Comparison of ENCODE assay signal across 16 cellular contexts in genomic region chr19:13007292-13008045, GRCh38. TPM values are rescaled to one million over a fixed set of nuclear protein-coding genes. Genes with fewer than 3 reads are reported as not detected.
DNase-seq lines count a peak whose midpoint lies in the region; ATAC-seq and TF ChIP-seq lines count a peak whose summit lies in the region.
"Had no signal": no experiment of that assay in that cellular context is flagged by ENCODE, and none has a peak within 500 bp of the region (broad histone marks: within the 10 kb centered on the region; RNA-seq: fewer than 3 reads in every experiment).

No MANE protein-coding gene starts in this region.

- ATAC-seq in SK-N-SH treated with all-trans-retinoic acid at 6 μM for 48 hours = no peak
- no peak for ATAC-seq in HG03108 (IDR thresholded peaks at IDR 0.05; ENCODE audit: unreplicated experiment)

- H3K36me3 Mint-ChIP-seq in Caco-2 (ENCODE audit: insufficient read depth, unreplicated experiment) = no peaks in the 10 kb centered on the region
- H3K36me3 Mint-ChIP-seq: naive B cell had no signal

- TF ChIP-seq POLR2A in uterus (IDR thresholded peaks at IDR 0.05) = no peak

- TF ChIP-seq EP300 in SK-N-SH (IDR thresholded peaks at IDR 0.05; ENCODE audit: borderline replicate concordance in 1 of 2, low read depth in 1 of 2, low read length in 1 of 2) = no peak

- intact Hi-C loops in uterus (cut with DNase I; ENCODE audit: low total_unique reads) = no loop called here
- intact Hi-C loops in Caco-2 (cut with micrococcal nuclease; ENCODE audit: unreplicated experiment) = no loop called here

- H3K27me3 ChIP-seq in SK-N-SH (ENCODE audit: insufficient read depth) = no peaks in the 10 kb centered on the region
- H3K27me3 ChIP-seq in mucosa of stomach (ENCODE audit: control insufficient read depth, insufficient read depth, low read length) = no peaks in the 10 kb centered on the region
- H3K27me3 ChIP-seq in uterus = no peaks in the 10 kb centered on the region
- H3K27me3 ChIP-seq in Caco-2 (replicated peaks; ENCODE audit: control insufficient read depth, insufficient read depth, low read length) = no peaks in the 10 kb centered on the region

- peaks cover 8% of the 10 kb centered on the region; the same call in 1 of the 2 replicates for H4K20me1 ChIP-seq in SK-N-SH (ENCODE audit: insufficient read depth)

- H3K9me3 ChIP-seq in SK-N-SH = no peaks in the 10 kb centered on the region
- H3K9me3 ChIP-seq in mucosa of stomach (ENCODE audit: control insufficient read depth, low read length) = no peaks in the 10 kb centered on the region
- no peaks in the 10 kb centered on the region for H3K9me3 ChIP-seq in uterus
- no peaks in the 10 kb centered on the region for H3K9me3 ChIP-seq in Caco-2

- no peak overlapping the region for H3K27ac ChIP-seq in SK-N-SH (ENCODE audit: low read depth in 2 of 2, low read length in 1 of 2)
- H3K27ac ChIP-seq in uterus = peak overlapping the region; percentile 95 to 99

- no peaks in the 10 kb centered on the region for H3K4me1 Mint-ChIP-seq in Caco-2 (ENCODE audit: low read depth, unreplicated experiment)

- H3K9me3 Mint-ChIP-seq in Caco-2 (ENCODE audit: unreplicated experiment) = no peaks in the 10 kb centered on the region

- H3K4me1 ChIP-seq in SK-N-SH (ENCODE audit: control insufficient read depth in 1 of 2, insufficient read depth in 2 of 2, low read depth in 1 of 2, low read length in 1 of 2) (no peaks in the 10 kb centered on the region), mucosa of stomach (ENCODE audit: control insufficient read depth, insufficient read depth, low read length) (peaks cover 82% of the 10 kb centered on the region), uterus (peaks cover 8 to 63% of the 10 kb centered on the region in 2 donors), Caco-2 (no peaks in the 10 kb centered on the region)

- H3K79me2 ChIP-seq in SK-N-SH (ENCODE audit: insufficient read depth) = peaks cover 7% of the 10 kb centered on the region; the same call in 1 of the 2 replicates

- TF ChIP-seq RAD21 in SK-N-SH (IDR thresholded peaks at IDR 0.05; ENCODE audit: low read length) = no peak

- no peak overlapping the region for H3K4me3 Mint-ChIP-seq in Caco-2 (ENCODE audit: unreplicated experiment)

- CTCF ChIA-PET in SK-N-SH (lab: Yijun Ruan, JAX) (interaction anchor here (2.4 to 4.2 kb wide), 4 partner anchors 25 to 86 kb away, joined by 16 to 26 read pairs (median 20); no protein-coding TSS in a partner anchor), Caco-2 (lab: Charles Lee) (interaction anchor here (0.6 kb wide), 1 partner anchor 14 kb away, joined by 4 read pairs; no protein-coding TSS in a partner anchor)

- H3K27ac Mint-ChIP-seq in Caco-2 (ENCODE audit: unreplicated experiment) = no peak overlapping the region

- H3K27me3 Mint-ChIP-seq in Caco-2 (ENCODE audit: insufficient read depth, unreplicated experiment) = peaks cover 6% of the 10 kb centered on the region

- peak; percentile 20; the same call in 1 of the 2 replicates for TF ChIP-seq CTCF in SK-N-SH (IDR thresholded peaks at IDR 0.05)
- TF ChIP-seq CTCF in uterus (IDR thresholded peaks at IDR 0.05) = no peak
- no peak for TF ChIP-seq CTCF in Caco-2 (IDR thresholded peaks at IDR 0.05; ENCODE audit: insufficient read depth in 1 of 2, low read depth in 1 of 2, low read length in 1 of 2, severe bottlenecking in 1 of 2, unreplicated experiment in 1 of 2)

- H3K4me2 ChIP-seq in SK-N-SH = no peak overlapping the region

- 88% methylated on average over 16 of the region's 17 CpGs for WGBS in SK-N-SH (ENCODE audit: low lambda C conversion rate)

- H3K9me2 ChIP-seq in SK-N-SH = no peaks in the 10 kb centered on the region

- H3K36me3 ChIP-seq in SK-N-SH (replicated peaks in 1 of 2; ENCODE audit: control insufficient read depth in 1 of 2, insufficient read depth in 2 of 2, low read length in 1 of 2) = no peaks in the 10 kb centered on the region
- H3K36me3 ChIP-seq in mucosa of stomach (ENCODE audit: control insufficient read depth, insufficient read depth, low read length) = no peaks in the 10 kb centered on the region
- no peaks in the 10 kb centered on the region for H3K36me3 ChIP-seq in uterus
- H3K36me3 ChIP-seq in Caco-2 (ENCODE audit: control insufficient read depth, insufficient read depth, low read length) = no peaks in the 10 kb centered on the region

- H3K4me3 ChIP-seq in SK-N-SH (ENCODE audit: low read depth in 2 of 2, low read length in 1 of 2) (no peak overlapping the region), mucosa of stomach (ENCODE audit: low read length) (no peak overlapping the region), uterus (no peak overlapping the region), Caco-2 (ENCODE audit: low read depth, low read length) (no peak overlapping the region)

- H2AFZ ChIP-seq in SK-N-SH (ENCODE audit: low read depth) = no peak overlapping the region

- no peaks in the 10 kb centered on the region for H3F3A ChIP-seq in SK-N-SH (replicated peaks; ENCODE audit: insufficient read depth)

- POLR2A ChIA-PET in SK-N-SH (lab: Yijun Ruan, JAX) = interaction anchor here (0.7 kb wide), 1 partner anchor 19 kb away, joined by 3 read pairs; no protein-coding TSS in a partner anchor
- POLR2A ChIA-PET in Caco-2 (lab: Charles Lee) = no interaction called here

- no TSS peak for BruUV-seq in Caco-2 (replicated peaks; lab: Mats Ljungman, UMichigan)

- H3K9ac ChIP-seq in SK-N-SH (no peak overlapping the region), mucosa of stomach (ENCODE audit: low read length) (peak overlapping the region; percentile 39)

- DNase-seq in SK-N-SH (peak; percentile 42), fibroblast of gingiva (ENCODE audit: low read depth) (peak; percentile 56), uterus (peak; percentile 77 to 78), HuH-7 (ENCODE audit: low spot score) (no peak), Caco-2 (no peak)
- DNase-seq: activated CD4-positive, alpha-beta T cell treated with anti-CD3 and anti-CD28 coated beads, Interleukin-2, amount 50 U/mL, for 1 hour; activated gamma-delta T cell; dermis blood vessel endothelial cell; DMS79; naive B cell; NCI-H1048; NCI-H526; stimulated activated CD4-positive, alpha-beta T cell treated with anti-CD3 and anti-CD28 coated beads, Interleukin-15, amount 100 ng/mL, for 24 hours had no signal

TF ChIP-seq in SK-N-SH, 30 proteins besides CTCF, POLR2A, EP300 and RAD21:
- no peak for TF ChIP-seq TCF12 (IDR thresholded peaks at IDR 0.05)
- TF ChIP-seq EZH2phosphoT487 (IDR thresholded peaks at IDR 0.05; ENCODE audit: borderline replicate concordance, low read depth) = no peak
- no peak for TF ChIP-seq NRF1 (IDR thresholded peaks at IDR 0.05; ENCODE audit: low read depth, low read length)
- TF ChIP-seq JUND (IDR thresholded peaks at IDR 0.05) = no peak
- no peak for TF ChIP-seq SIN3A (IDR thresholded peaks at IDR 0.05; ENCODE audit: borderline replicate concordance, low read depth, low read length)
- TF ChIP-seq, protein P1, sequence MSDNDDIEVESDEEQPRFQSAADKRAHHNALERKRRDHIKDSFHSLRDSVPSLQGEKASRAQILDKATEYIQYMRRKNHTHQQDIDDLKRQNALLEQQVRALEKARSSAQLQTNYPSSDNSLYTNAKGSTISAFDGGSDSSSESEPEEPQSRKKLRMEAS (IDR thresholded peaks at IDR 0.05; ENCODE audit: low read depth) = no peak

TF ChIP-seq in SK-N-SH treated with all-trans-retinoic acid at 6 μM for 48 hours, 23 proteins besides CTCF, POLR2A, EP300 and RAD21 (continues in another document):
- TF ChIP-seq SNAI2 (CRISPR knock-in tag; IDR thresholded peaks at IDR 0.05) (no peak), PPARA (CRISPR knock-in tag; IDR thresholded peaks at IDR 0.05; ENCODE audit: borderline replicate concordance) (no peak), TCF4 (CRISPR knock-in tag; IDR thresholded peaks at IDR 0.05; ENCODE audit: borderline replicate concordance) (no peak), ARNTL (CRISPR knock-in tag; IDR thresholded peaks at IDR 0.05; ENCODE audit: borderline replicate concordance, low read depth) (no peak), CSDC2 (CRISPR knock-in tag; IDR thresholded peaks at IDR 0.05) (no peak), ZC3H10 (CRISPR knock-in tag; IDR thresholded peaks at IDR 0.05) (no peak), ZNF70 (CRISPR knock-in tag; IDR thresholded peaks at IDR 0.05) (no peak), BACH2 (CRISPR knock-in tag; IDR thresholded peaks at IDR 0.05; ENCODE audit: borderline replicate concordance) (no peak), ISL1 (CRISPR knock-in tag; IDR thresholded peaks at IDR 0.05) (no peak), OSR1 (CRISPR knock-in tag; IDR thresholded peaks at IDR 0.05) (no peak), GLIS3 (CRISPR knock-in tag; IDR thresholded peaks at IDR 0.05) (no peak)
- TF ChIP-seq, protein P2, sequence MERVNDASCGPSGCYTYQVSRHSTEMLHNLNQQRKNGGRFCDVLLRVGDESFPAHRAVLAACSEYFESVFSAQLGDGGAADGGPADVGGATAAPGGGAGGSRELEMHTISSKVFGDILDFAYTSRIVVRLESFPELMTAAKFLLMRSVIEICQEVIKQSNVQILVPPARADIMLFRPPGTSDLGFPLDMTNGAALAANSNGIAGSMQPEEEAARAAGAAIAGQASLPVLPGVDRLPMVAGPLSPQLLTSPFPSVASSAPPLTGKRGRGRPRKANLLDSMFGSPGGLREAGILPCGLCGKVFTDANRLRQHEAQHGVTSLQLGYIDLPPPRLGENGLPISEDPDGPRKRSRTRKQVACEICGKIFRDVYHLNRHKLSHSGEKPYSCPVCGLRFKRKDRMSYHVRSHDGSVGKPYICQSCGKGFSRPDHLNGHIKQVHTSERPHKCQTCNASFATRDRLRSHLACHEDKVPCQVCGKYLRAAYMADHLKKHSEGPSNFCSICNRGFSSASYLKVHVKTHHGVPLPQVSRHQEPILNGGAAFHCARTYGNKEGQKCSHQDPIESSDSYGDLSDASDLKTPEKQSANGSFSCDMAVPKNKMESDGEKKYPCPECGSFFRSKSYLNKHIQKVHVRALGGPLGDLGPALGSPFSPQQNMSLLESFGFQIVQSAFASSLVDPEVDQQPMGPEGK (CRISPR knock-in tag; IDR thresholded peaks at IDR 0.05; ENCODE audit: borderline replicate concordance) = no peak

RNA-seq across cellular contexts. Expression of gene NFIX, which starts 12.2 kb away (rescaled TPM):
- 5.1 and 14.8 TPM in 2 replicates for polyA plus RNA-seq in SK-N-SH (2012; rRNA removed)
- 9.1 and 13.3 TPM in 2 replicates for polyA plus RNA-seq in SK-N-SH (2012; cell fraction: cytosol; rRNA removed)
- polyA plus RNA-seq in SK-N-SH (2012; cell fraction: nucleus; rRNA removed) = 14.0 and 14.9 TPM in 2 replicates
- total RNA-seq in uterus (100 to 1,000 TPM in 2 of 4 donors, 10 to 100 TPM in 2; 27.4 to 381 (median 78.4) TPM), Caco-2 (2022) (0.35 and 0.82 TPM in 2 replicates)

RNA-seq across cellular contexts. Expression of gene DAND5, which starts 38.1 kb away (rescaled TPM):
- 1.0 and 1.6 TPM in 2 replicates for polyA plus RNA-seq in SK-N-SH (2012; rRNA removed)
- 0.95 and 1.0 TPM in 2 replicates for polyA plus RNA-seq in SK-N-SH (2012; cell fraction: cytosol; rRNA removed)
- polyA plus RNA-seq in SK-N-SH (2012; cell fraction: nucleus; rRNA removed) = 1.4 and 3.0 TPM in 2 replicates
- total RNA-seq in uterus (under 1 TPM in 1 of 4 donors, not detected in 3; 0.14 TPM), Caco-2 (2022) (not detected in 2 replicates)

RNA-seq across cellular contexts. Expression of gene GADD45GIP1, which starts 50.4 kb away (rescaled TPM):
- polyA plus RNA-seq in SK-N-SH (2012; rRNA removed) = 65.7 and 91.8 TPM in 2 replicates
- polyA plus RNA-seq in SK-N-SH (2012; cell fraction: cytosol; rRNA removed) = 55.7 and 67.8 TPM in 2 replicates
- polyA plus RNA-seq in SK-N-SH (2012; cell fraction: nucleus; rRNA removed) = 31.0 and 46.6 TPM in 2 replicates
- total RNA-seq in uterus (10 to 100 TPM in 2 of 4 donors, 1 to 10 TPM in 2; 3.3 to 76.8 (median 12.8) TPM), Caco-2 (2022) (39.3 and 42.7 TPM in 2 replicates)

Comparison
In these comparisons a context has a peak if more than half of its experiments do, and no peak if none do; other contexts are left out.
1. DNase-seq: peak in SK-N-SH (single experiment), fibroblast of gingiva (single experiment) and uterus (2 of 2); none in HuH-7 (single experiment) and Caco-2 (0 of 2).
2. H3K27ac ChIP-seq: peak in uterus (2 of 2); none in SK-N-SH (0 of 2).
3. RNA of gene NFIX, which starts 12.2 kb away (total RNA-seq): 27.4 to 381 TPM in uterus; 0.35 to 0.82 TPM in Caco-2; every median in the first group is over 10 times any median in the second.